Comparison of ENCODE assay signal across 8 cellular contexts in the genomic region with DNA sequence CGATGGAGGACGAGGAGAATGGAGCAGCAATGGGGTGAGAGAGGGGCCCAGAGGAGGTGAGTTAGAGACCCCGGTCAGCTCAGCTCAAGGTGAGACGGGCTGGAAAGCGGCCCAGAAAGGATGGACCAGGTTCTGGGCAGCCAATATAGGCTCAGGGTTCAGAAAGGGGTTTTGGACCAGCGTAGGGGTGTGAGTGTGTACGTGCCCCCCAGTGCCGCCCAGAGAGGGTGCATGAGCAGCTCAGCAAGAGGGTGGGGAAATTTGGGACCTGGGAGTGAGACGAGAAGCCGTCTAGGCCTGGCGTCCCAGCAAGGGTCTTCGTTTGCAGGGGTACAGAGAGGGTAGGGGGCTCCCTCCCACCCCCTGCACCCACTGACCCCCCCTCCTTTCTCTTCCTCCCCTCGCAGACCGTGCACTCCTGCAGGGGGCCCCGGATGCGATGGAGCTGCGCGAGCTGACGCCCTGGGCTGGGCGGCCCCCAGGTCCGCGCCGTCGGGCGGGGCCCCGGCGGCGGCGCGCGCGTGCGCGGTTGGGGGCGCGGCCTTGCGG. TPM values are rescaled to one million over a fixed set of nuclear protein-coding genes. Genes with fewer than 3 reads are reported as not detected.
A peak's percentile ranks its signal among the peaks of the same experiment; 100 is the strongest.
DNase-seq lines count a peak whose midpoint lies in the region; ATAC-seq and TF ChIP-seq lines count a peak whose summit lies in the region.

No MANE protein-coding gene starts in this region.

- peaks cover 4% of the 10 kb centered on the region for H3K4me1 Mint-ChIP-seq in activated CD4-positive, alpha-beta memory T cell treated with anti-CD3 and anti-CD28 coated beads for 36 hours (ENCODE audit: low read depth)

- H3K4me2 ChIP-seq in skeletal muscle satellite cell (ENCODE audit: low read length), result peak overlapping the region; percentile 92

- intact Hi-C loops in activated CD4-positive, alpha-beta memory T cell treated with anti-CD3 and anti-CD28 coated beads for 36 hours (cut with micrococcal nuclease), result loop anchor here (1.0 to 5.0 kb wide), 2 partner anchors 107 to 125 kb away; partner anchors contain the start of genes CATSPERD and LONP1

- H3K36me3 Mint-ChIP-seq in activated CD4-positive, alpha-beta memory T cell treated with anti-CD3 and anti-CD28 coated beads for 36 hours, result peaks cover 2% of the 10 kb centered on the region

- peak overlapping the region; percentile 65 for H3K4me3 Mint-ChIP-seq in activated CD4-positive, alpha-beta memory T cell treated with anti-CD3 and anti-CD28 coated beads for 36 hours

- H3K4me1 ChIP-seq in HEK293 (ENCODE audit: control insufficient read depth, insufficient read depth, low read length) (peaks cover 6% of the 10 kb centered on the region), iPS DF 6.9 (ENCODE audit: control insufficient read depth, insufficient read depth, low read length) (peaks cover 5% of the 10 kb centered on the region), skeletal muscle satellite cell (ENCODE audit: control insufficient read depth, insufficient read depth, low read length) (peaks cover 8% of the 10 kb centered on the region)

- H3K9ac ChIP-seq in skeletal muscle satellite cell (ENCODE audit: low read depth, low read length), result no peak overlapping the region

- H3K27me3 Mint-ChIP-seq in activated CD4-positive, alpha-beta memory T cell treated with anti-CD3 and anti-CD28 coated beads for 36 hours, result no peaks in the 10 kb centered on the region

- no CpG with 5 or more reads among the region's 37 CpGs for whole genome bisulfite sequencing in iPS DF 6.9 (ENCODE audit: insufficient coverage, insufficient read length)

- ATAC-seq in GM21526 (IDR thresholded peaks at IDR 0.05; ENCODE audit: low FRiP score, unreplicated experiment) (no peak), GM19467 (IDR thresholded peaks at IDR 0.05; ENCODE audit: unreplicated experiment) (no peak)

- TF ChIP-seq CTCF in HEK293 (tag by site-specific recombination; IDR thresholded peaks at IDR 0.05), result no peak

- H3K9me3 ChIP-seq in HEK293 (ENCODE audit: control insufficient read depth, insufficient read depth, low read depth, low read length) (no peaks in the 10 kb centered on the region), iPS DF 6.9 (ENCODE audit: control insufficient read depth, insufficient read depth, low read length) (no peaks in the 10 kb centered on the region), skeletal muscle satellite cell (replicated peaks; ENCODE audit: low read length) (no peaks in the 10 kb centered on the region)

- H3K4me3 ChIP-seq in HEK293 (ENCODE audit: low read depth, low read length), result no peak overlapping the region
- H3K4me3 ChIP-seq in iPS DF 6.9 (ENCODE audit: low read length), result peak overlapping the region; percentile 34; the same call in 1 of the 2 replicates
- H3K4me3 ChIP-seq in skeletal muscle satellite cell (ENCODE audit: low read length), result peak overlapping the region; percentile 72

- H3K27me3 ChIP-seq in iPS DF 6.9 (ENCODE audit: control insufficient read depth, insufficient read depth, low read length) (no peaks in the 10 kb centered on the region), skeletal muscle satellite cell (ENCODE audit: control insufficient read depth, insufficient read depth, low read length) (peaks cover 41% of the 10 kb centered on the region)

- H3K9me3 Mint-ChIP-seq in activated CD4-positive, alpha-beta memory T cell treated with anti-CD3 and anti-CD28 coated beads for 36 hours, result no peaks in the 10 kb centered on the region

- POLR2A ChIA-PET in HEK293 (lab: Yijun Ruan, JAX), result interaction anchor here (0.5 to 2.6 kb wide), 10 partner anchors 15 to 151 kb away, joined by 3 to 35 read pairs (median 4); partner anchors contain the start of genes NDUFA11, NRTN, RANBP3 and RPL36
- POLR2A ChIA-PET in activated CD4-positive, alpha-beta memory T cell treated with anti-CD3 and anti-CD28 coated beads for 36 hours (lab: Charles Lee), result interaction anchor here (0.8 to 2.7 kb wide), 12 partner anchors 24 to 284 kb away, joined by 3 to 36 read pairs (median 4); partner anchors contain the start of genes CATSPERD, DUS3L, LONP1 and NDUFA11

- CTCF ChIA-PET in HEK293 (lab: Yijun Ruan, JAX), result interaction anchor here (0.6 to 3.2 kb wide), 3 partner anchors 21 to 105 kb away, joined by 3 to 27 read pairs (median 6); partner anchors contain the start of gene NRTN
- CTCF ChIA-PET in activated CD4-positive, alpha-beta memory T cell treated with anti-CD3 and anti-CD28 coated beads for 36 hours (lab: Charles Lee), result interaction anchor here (0.9 to 3.8 kb wide), 8 partner anchors 19 to 195 kb away, joined by 3 to 70 read pairs (median 4); partner anchors contain the start of genes NRTN and RPL36

- H3K36me3 ChIP-seq in HEK293 (ENCODE audit: control insufficient read depth in 2 of 2, insufficient read depth in 1 of 2, low read length in 2 of 2) (no peaks in the 10 kb centered on the region), iPS DF 6.9 (ENCODE audit: control insufficient read depth, insufficient read depth, low read length) (no peaks in the 10 kb centered on the region), skeletal muscle satellite cell (ENCODE audit: insufficient read depth, low read length) (no peaks in the 10 kb centered on the region)

- H3K27ac ChIP-seq in HEK293 (ENCODE audit: extremely low read depth, low read depth, low read length) (peak overlapping the region; percentile 59; the same call in 1 of the 2 replicates), iPS DF 6.9 (ENCODE audit: low read length) (no peak overlapping the region)

- peak overlapping the region; percentile 43 for H3K27ac Mint-ChIP-seq in activated CD4-positive, alpha-beta memory T cell treated with anti-CD3 and anti-CD28 coated beads for 36 hours

- no peak for DNase-seq in activated CD4-positive, alpha-beta memory T cell treated with anti-CD3 and anti-CD28 coated beads for 36 hours
- DNase-seq in iPS DF 6.9 (ENCODE audit: low read depth, low spot score) (no peak), GM19238 (ENCODE audit: insufficient read length, low spot score) (no peak)
- no peak for DNase-seq in effector CD4-positive, alpha-beta T cell

TF ChIP-seq in HEK293, 187 proteins besides CTCF, POLR2A, EP300 and RAD21 (continues in another document):
- TF ChIP-seq ZNF645 (tag by site-specific recombination; IDR thresholded peaks at IDR 0.05) (no peak), ZNF341 (tag by site-specific recombination; IDR thresholded peaks at IDR 0.05; ENCODE audit: low read depth) (no peak), SP7 (tag by site-specific recombination; IDR thresholded peaks at IDR 0.05) (no peak), ZNF768 (tag by site-specific recombination; IDR thresholded peaks at IDR 0.05) (0 out of 2 replicates have a peak, but pooled peaks have one; percentile 66), ZNF777 (tag by site-specific recombination; IDR thresholded peaks at IDR 0.05; ENCODE audit: borderline replicate concordance) (0 out of 2 replicates have a peak, but pooled peaks have one; percentile 16), ZNF140 (tag by site-specific recombination; IDR thresholded peaks at IDR 0.05) (no peak), PATZ1 (tag by site-specific recombination; IDR thresholded peaks at IDR 0.05) (peak; percentile 23; the same call in 1 of the 2 replicates), ZNF302 (tag by site-specific recombination; IDR thresholded peaks at IDR 0.05; ENCODE audit: low read depth) (no peak), GLIS1 (tag by site-specific recombination; IDR thresholded peaks at IDR 0.05) (peak; percentile 11; the same call in 1 of the 2 replicates), ZNF324 (tag by site-specific recombination; IDR thresholded peaks at IDR 0.05) (no peak), ZNF24 (tag by site-specific recombination; IDR thresholded peaks at IDR 0.05) (no peak), ZNF223 (tag by site-specific recombination; IDR thresholded peaks at IDR 0.05) (0 out of 2 replicates have a peak, but pooled peaks have one; percentile 44)

RNA-seq across cellular contexts. Expression of gene FUT6, which starts 12.1 kb away (rescaled TPM):
- total RNA-seq in activated CD4-positive, alpha-beta memory T cell treated with anti-CD3 and anti-CD28 coated beads for 36 hours, result not detected
- total RNA-seq in skeletal muscle satellite cell (2012; rRNA removed), result not detected in 2 replicates

RNA-seq across cellular contexts. Expression of gene NRTN, which starts 22.5 kb away (rescaled TPM):
- under 1 TPM; 0.22 to 0.97 TPM for total RNA-seq in activated CD4-positive, alpha-beta memory T cell treated with anti-CD3 and anti-CD28 coated beads for 36 hours
- not detected in 2 replicates for total RNA-seq in skeletal muscle satellite cell (2012; rRNA removed)

RNA-seq across cellular contexts. Expression of gene FUT3, which starts 23.8 kb away (rescaled TPM):
- total RNA-seq in activated CD4-positive, alpha-beta memory T cell treated with anti-CD3 and anti-CD28 coated beads for 36 hours, result not detected
- not detected in 2 replicates for total RNA-seq in skeletal muscle satellite cell (2012; rRNA removed)

RNA-seq across cellular contexts. Expression of gene DUS3L, which starts 36.5 kb away (rescaled TPM):
- 10 to 100 TPM; 41.9 to 44.4 TPM for total RNA-seq in activated CD4-positive, alpha-beta memory T cell treated with anti-CD3 and anti-CD28 coated beads for 36 hours
- 35.8 and 44.9 TPM in 2 replicates for total RNA-seq in skeletal muscle satellite cell (2012; rRNA removed)

RNA-seq across cellular contexts. Expression of gene PRR22, which starts 42.9 kb away (rescaled TPM):
- total RNA-seq in activated CD4-positive, alpha-beta memory T cell treated with anti-CD3 and anti-CD28 coated beads for 36 hours, result 1 to 10 TPM; 2.2 to 2.6 TPM
- total RNA-seq in skeletal muscle satellite cell (2012; rRNA removed), result 0.25 and 0.66 TPM in 2 replicates
